ENCODE assay signal across 12 cellular contexts in the genomic region with DNA sequence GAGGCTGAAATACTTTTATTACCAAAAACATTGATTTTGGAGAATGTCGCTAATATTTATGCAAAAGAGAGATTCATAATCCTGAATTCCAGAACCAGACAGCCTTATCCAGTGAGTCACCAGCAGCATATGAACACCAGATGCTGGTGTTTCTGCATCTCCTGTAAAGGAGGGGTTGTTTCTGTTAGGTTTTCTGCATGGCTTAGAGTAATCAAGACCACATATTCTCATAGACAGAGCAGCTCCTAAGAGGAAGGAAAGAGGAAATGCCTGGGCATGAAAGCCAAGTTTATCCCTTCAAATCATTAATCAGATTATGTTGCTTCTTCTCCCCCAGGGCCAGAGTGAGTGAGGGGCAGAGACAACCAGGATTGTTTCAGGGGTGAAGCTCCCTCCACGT.
DNase-seq lines count a peak whose midpoint lies in the region; ATAC-seq, FAIRE-seq and TF ChIP-seq lines count a peak whose summit lies in the region.
"Had no signal": no experiment of that assay in that cellular context is flagged by ENCODE, and none has a peak within 500 bp of the region (broad histone marks: within the 10 kb centered on the region; RNA-seq: fewer than 3 reads in every experiment).

No MANE protein-coding gene starts in this region.

- H3K9ac ChIP-seq in adipocyte (ENCODE audit: low read length): peak overlapping the region; percentile 72

- peak; percentile 88 for ATAC-seq in Right ventricle myocardium superior (ENCODE audit: poor library complexity)
- ATAC-seq in GM18909 (IDR thresholded peaks at IDR 0.05; ENCODE audit: poor library complexity, unreplicated experiment): no peak
- ATAC-seq: naive thymus-derived CD8-positive, alpha-beta T cell had no signal

- peak; percentile 88 for FAIRE-seq in H54 (lab: Jason Lieb, UNC)

- DNase-seq in H54 (ENCODE audit: insufficient read length, low spot score) (peak; percentile 21), adipocyte (ENCODE audit: low read depth) (peak; percentile 92), Right ventricle myocardium superior (no peak), smooth muscle cell of the brain vasculature (ENCODE audit: low read depth, low spot score) (peak; percentile 59), middle frontal gyrus (ENCODE audit: extremely low spot score, low spot score) (no peak), activated gamma-delta T cell treated with Interleukin-2 at 50 U/mL for 16 hours (no peak)
- DNase-seq: activated CD4-positive, CD25-positive, alpha-beta regulatory T cell; activated naive CD4-positive, alpha-beta T cell treated with Interleukin-2 at 50 U/mL for 16 hours; Karpas-422; naive thymus-derived CD8-positive, alpha-beta T cell; NK-92 treated with Interleukin-12 subunit alpha and Interleukin-12 subunit beta, amount 100 ng/mL, for 24 hours had no signal

- intact Hi-C loops in Right ventricle myocardium superior (cut with DNase I): loop anchor here (10.0 kb wide), 1 partner anchor 67 kb away; no protein-coding TSS in a partner anchor

- H3K4me1 ChIP-seq in adipocyte (ENCODE audit: control insufficient read depth, insufficient read depth, low read length): peaks cover 15% of the 10 kb centered on the region

- H3K36me3 ChIP-seq in adipocyte (ENCODE audit: control insufficient read depth, insufficient read depth, low read length, severe bottlenecking): no peaks in the 10 kb centered on the region

- H3K9me3 ChIP-seq in adipocyte (ENCODE audit: control insufficient read depth, low read length): peaks cover 16% of the 10 kb centered on the region

- H3K4me3 ChIP-seq in adipocyte (ENCODE audit: low read length): no peak overlapping the region

- H3K27me3 ChIP-seq in adipocyte (replicated peaks; ENCODE audit: control insufficient read depth, insufficient read depth, low read length): no peaks in the 10 kb centered on the region

- TF ChIP-seq POLR2A in H54 (IDR thresholded peaks at IDR 0.05; ENCODE audit: low read depth, low read length): no peak

Comparison
In these comparisons a context has a peak if more than half of its experiments do, and no peak if none do; other contexts are left out.
1. DNase-seq: peak in H54 (single experiment), adipocyte (single experiment) and smooth muscle cell of the brain vasculature (single experiment); none in Right ventricle myocardium superior (single experiment), middle frontal gyrus (single experiment) and activated gamma-delta T cell treated with Interleukin-2 at 50 U/mL for 16 hours (single experiment).